20 cellular contexts compared by ENCODE assay signal in the genomic region with DNA sequence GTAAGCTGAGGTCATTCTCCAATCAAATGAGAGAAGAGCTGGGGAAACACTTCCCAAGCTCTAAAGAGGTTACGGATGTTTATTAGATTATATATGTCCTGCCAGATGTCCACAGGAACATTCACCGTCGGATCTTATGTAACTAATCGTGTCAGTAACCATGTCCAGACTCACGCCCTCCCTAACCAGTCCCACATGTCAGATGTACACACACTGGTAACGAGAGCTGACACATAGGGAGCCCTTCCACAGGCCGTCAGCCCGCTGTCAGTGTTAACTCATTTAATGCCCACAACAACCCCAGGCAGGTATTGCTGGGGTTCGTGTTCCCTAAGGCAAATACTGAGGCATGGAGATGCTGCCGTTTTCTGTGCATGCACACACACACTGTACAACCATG.
"Had no signal": no experiment of that assay in that cellular context is flagged by ENCODE, and none has a peak within 500 bp of the region (broad histone marks: within the 10 kb centered on the region; RNA-seq: fewer than 3 reads in every experiment).

No MANE protein-coding gene starts in this region.

- H3K4me1 Mint-ChIP-seq: activated CD4-positive, alpha-beta T cell treated with anti-CD3 and anti-CD28 coated beads, Interleukin-2, amount 10 ng/mL, durations not matched to agents 24 days and 14 days; activated naive CD8-positive, alpha-beta T cell treated with anti-CD3 and anti-CD28 coated beads, Interleukin-2, amount 10 ng/mL, durations not matched to agents 7 days and 5 days; naive thymus-derived CD4-positive, alpha-beta T cell had no signal

- ATAC-seq: effector memory CD8-positive, alpha-beta T cell; gastroesophageal sphincter; left lung; mucosa of descending colon; naive thymus-derived CD4-positive, alpha-beta T cell; right cardiac atrium had no signal

- H3K27ac ChIP-seq: breast epithelium, epithelial cell of prostate, gastroesophageal sphincter, left lung, neutrophil, suprapubic skin had no signal

- H3K9me3 Mint-ChIP-seq: activated CD4-positive, alpha-beta T cell treated with anti-CD3 and anti-CD28 coated beads, Interleukin-2, amount 10 ng/mL, durations not matched to agents 24 days and 14 days; activated naive CD8-positive, alpha-beta T cell treated with anti-CD3 and anti-CD28 coated beads, Interleukin-2, amount 10 ng/mL, durations not matched to agents 7 days and 5 days; T-helper 2 cell treated with Interferon-gamma antibody and Interleukin-4, amounts not matched to agents 5 μg/mL and 100 μg/mL, for 36 hours had no signal

- H3K4me1 ChIP-seq: breast epithelium, gastroesophageal sphincter, left lung, suprapubic skin had no signal

- H3K27ac Mint-ChIP-seq: activated CD4-positive, alpha-beta T cell treated with anti-CD3 and anti-CD28 coated beads, Interleukin-2, amount 10 ng/mL, durations not matched to agents 24 days and 14 days; activated naive CD8-positive, alpha-beta T cell treated with anti-CD3 and anti-CD28 coated beads, Interleukin-2, amount 10 ng/mL, durations not matched to agents 7 days and 5 days; effector memory CD8-positive, alpha-beta T cell; naive thymus-derived CD4-positive, alpha-beta T cell; T-helper 2 cell treated with Interferon-gamma antibody and Interleukin-4, amounts not matched to agents 5 μg/mL and 100 μg/mL, for 36 hours had no signal

- H3K36me3 Mint-ChIP-seq: activated naive CD8-positive, alpha-beta T cell treated with anti-CD3 and anti-CD28 coated beads, Interleukin-2, amount 10 ng/mL, durations not matched to agents 7 days and 5 days had no signal

- H3K4me3 ChIP-seq: breast epithelium, gastroesophageal sphincter, left lung, mucosa of descending colon, suprapubic skin had no signal

- H3K4me3 Mint-ChIP-seq: activated CD4-positive, alpha-beta T cell treated with anti-CD3 and anti-CD28 coated beads, Interleukin-2, amount 10 ng/mL, durations not matched to agents 24 days and 14 days; activated naive CD8-positive, alpha-beta T cell treated with anti-CD3 and anti-CD28 coated beads, Interleukin-2, amount 10 ng/mL, durations not matched to agents 7 days and 5 days; effector memory CD8-positive, alpha-beta T cell; naive thymus-derived CD4-positive, alpha-beta T cell; T-helper 2 cell treated with Interferon-gamma antibody and Interleukin-4, amounts not matched to agents 5 μg/mL and 100 μg/mL, for 36 hours had no signal

- H3K36me3 ChIP-seq: breast epithelium, gastroesophageal sphincter, left lung, neutrophil, suprapubic skin had no signal

- DNase-seq: activated CD4-positive, alpha-beta T cell treated with anti-CD3 and anti-CD28 coated beads, Interleukin-2, amount 10 ng/mL, durations not matched to agents 24 days and 14 days; activated CD4-positive, CD25-positive, alpha-beta regulatory T cell; activated naive CD8-positive, alpha-beta T cell treated with anti-CD3 and anti-CD28 coated beads, Interleukin-2, amount 10 ng/mL, durations not matched to agents 7 days and 5 days; anterior cingulate cortex; dermis blood vessel endothelial cell; mucosa of descending colon; right cardiac atrium; small intestine; stimulated activated CD4-positive, alpha-beta T cell treated with anti-CD3 and anti-CD28 coated beads, Interleukin-4, amount 100 ng/mL, for 4 hours; stimulated activated naive CD4-positive, alpha-beta T cell treated with Interleukin-2 at 50 U/mL for 16 hours; trophoblast cell had no signal
